In genomic region chr14:60905930-60906329, GRCh38 we compare ENCODE assay signal across 17 cellular contexts.
"Had no signal": no experiment of that assay in that cellular context is flagged by ENCODE, and none has a peak within 500 bp of the region (broad histone marks: within the 10 kb centered on the region; RNA-seq: fewer than 3 reads in every experiment).

No MANE protein-coding gene starts in this region.

- H3K4me3 ChIP-seq: upper lobe of right lung had no signal

- H3K27ac ChIP-seq: upper lobe of right lung had no signal

- ATAC-seq: activated T-helper 17 cell treated with anti-CD3 and anti-CD28 coated beads, Interleukin-2, amount 50 U/mL, for 72 hours; left ventricle myocardium superior; naive thymus-derived CD8-positive, alpha-beta T cell; right cardiac atrium; stimulated activated naive CD8-positive, alpha-beta T cell treated with anti-CD3 and anti-CD28 coated beads, Interleukin-15, amount 100 ng/mL, for 72 hours; upper lobe of right lung had no signal

- H3K9me3 Mint-ChIP-seq: activated T-helper 17 cell treated with anti-CD3 and anti-CD28 coated beads, Interleukin-2, amount 50 U/mL, for 72 hours; memory B cell had no signal

- H3K27me3 Mint-ChIP-seq: activated T-helper 17 cell treated with anti-CD3 and anti-CD28 coated beads, Interleukin-2, amount 50 U/mL, for 72 hours; memory B cell; naive thymus-derived CD8-positive, alpha-beta T cell; stimulated activated naive CD8-positive, alpha-beta T cell treated with anti-CD3 and anti-CD28 coated beads, Interleukin-15, amount 100 ng/mL, for 72 hours had no signal

- H3K9me3 ChIP-seq: upper lobe of right lung had no signal

- H3K36me3 ChIP-seq: upper lobe of right lung had no signal

- H3K27me3 ChIP-seq: upper lobe of right lung had no signal

- H3K27ac Mint-ChIP-seq: activated T-helper 17 cell treated with anti-CD3 and anti-CD28 coated beads, Interleukin-2, amount 50 U/mL, for 72 hours; memory B cell; naive thymus-derived CD8-positive, alpha-beta T cell; stimulated activated naive CD8-positive, alpha-beta T cell treated with anti-CD3 and anti-CD28 coated beads, Interleukin-15, amount 100 ng/mL, for 72 hours; T-helper 2 cell treated with Interferon-gamma antibody and Interleukin-4, amounts not matched to agents 5 μg/mL and 100 μg/mL, for 36 hours had no signal

- H3K4me1 Mint-ChIP-seq: activated T-helper 17 cell treated with anti-CD3 and anti-CD28 coated beads, Interleukin-2, amount 50 U/mL, for 72 hours; stimulated activated naive CD8-positive, alpha-beta T cell treated with anti-CD3 and anti-CD28 coated beads, Interleukin-15, amount 100 ng/mL, for 72 hours had no signal

- H3K4me3 Mint-ChIP-seq: activated T-helper 17 cell treated with anti-CD3 and anti-CD28 coated beads, Interleukin-2, amount 50 U/mL, for 72 hours; memory B cell; naive thymus-derived CD8-positive, alpha-beta T cell; stimulated activated naive CD8-positive, alpha-beta T cell treated with anti-CD3 and anti-CD28 coated beads, Interleukin-15, amount 100 ng/mL, for 72 hours; T-helper 2 cell treated with Interferon-gamma antibody and Interleukin-4, amounts not matched to agents 5 μg/mL and 100 μg/mL, for 36 hours had no signal

- H3K4me1 ChIP-seq: upper lobe of right lung had no signal

- DNase-seq: activated naive CD4-positive, alpha-beta T cell treated with Interleukin-2 at 50 U/mL for 16 hours; activated T-cell treated with anti-CD3 and anti-CD28 coated beads for 4 hours; anterior cingulate cortex; dermis blood vessel endothelial cell; hippocampal formation; left ventricle myocardium superior; naive thymus-derived CD8-positive, alpha-beta T cell; posterior cingulate gyrus; right cardiac atrium; small intestine; stimulated activated CD4-positive, alpha-beta T cell treated with anti-CD3 and anti-CD28 coated beads, Interleukin-4, amount 100 ng/mL, for 4 hours; stimulated activated CD8-positive, alpha-beta memory T cell treated with anti-CD3 and anti-CD28 coated beads, Interleukin-4, amount 100 ng/mL, for 48 hours; stimulated activated naive CD8-positive, alpha-beta T cell treated with anti-CD3 and anti-CD28 coated beads, Interleukin-15, amount 100 ng/mL, for 72 hours; upper lobe of right lung had no signal
